Comparison of ENCODE assay signal across 11 cellular contexts in the genomic region with DNA sequence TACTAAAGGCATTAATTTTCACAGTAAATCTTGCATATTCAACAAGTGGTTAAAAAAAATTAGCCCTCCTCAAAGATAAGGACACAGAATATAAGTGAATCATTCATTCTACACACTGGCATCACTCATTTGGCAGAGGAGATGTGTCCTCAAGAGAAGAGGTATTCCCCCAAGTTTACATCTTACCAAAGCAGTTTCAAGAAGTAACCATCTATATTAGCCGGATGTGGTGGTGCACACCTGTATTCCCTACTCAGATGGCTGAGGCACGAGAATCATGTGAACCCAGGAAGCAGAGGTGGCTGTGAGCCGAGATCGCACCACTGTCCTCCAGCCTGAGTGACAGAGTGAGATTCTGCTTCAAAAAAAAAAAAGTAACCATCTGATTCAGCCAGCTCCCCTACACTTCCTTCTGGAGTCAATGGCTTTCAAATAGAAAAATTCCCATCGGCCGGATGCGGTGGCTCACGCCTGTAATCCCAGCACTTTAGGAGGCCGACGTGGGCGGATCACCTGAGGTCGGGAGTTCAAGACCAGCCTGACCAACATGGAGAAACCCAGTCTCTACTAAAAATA. TPM values are rescaled to one million over a fixed set of nuclear protein-coding genes. Genes with fewer than 3 reads are reported as not detected.
DNase-seq lines count a peak whose midpoint lies in the region; ATAC-seq and TF ChIP-seq lines count a peak whose summit lies in the region.
"Had no signal": no experiment of that assay in that cellular context is flagged by ENCODE, and none has a peak within 500 bp of the region (broad histone marks: within the 10 kb centered on the region; RNA-seq: fewer than 3 reads in every experiment).

No MANE protein-coding gene starts in this region.

- peak; percentile 67 for ATAC-seq in GM18498 (IDR thresholded peaks at IDR 0.05; ENCODE audit: unreplicated experiment)
- ATAC-seq in GM21515 (IDR thresholded peaks at IDR 0.05; ENCODE audit: unreplicated experiment): peak; percentile 54
- peak; percentile 40 for ATAC-seq in HG03439 (IDR thresholded peaks at IDR 0.05; ENCODE audit: unreplicated experiment)
- ATAC-seq in right lobe of liver: peak; percentile 50 to 65 (median 57)
- ATAC-seq: esophagus mucosa had no signal

- H3K79me1 ChIP-seq in neuronal stem cell (ENCODE audit: low read depth, low read length): peaks cover 2% of the 10 kb centered on the region

- no peak overlapping the region for H2BK12ac ChIP-seq in neuronal stem cell (ENCODE audit: low read length)

- H3K4me1 ChIP-seq in right lobe of liver (peaks cover 0 to 55% (median 10%) of the 10 kb centered on the region in 4 donors), neuronal stem cell (ENCODE audit: control insufficient read depth in 2 of 2, insufficient read depth in 1 of 2, low read depth in 1 of 2, low read length in 2 of 2) (no peaks in the 10 kb centered on the region)

- no peak overlapping the region for H3K23ac ChIP-seq in neuronal stem cell (ENCODE audit: low read depth, low read length, poor library complexity)

- 19% methylated on average over 12 of the region's 12 CpGs for WGBS in right lobe of liver (ENCODE audit: insufficient coverage, low coverage, low lambda C conversion rate, missing lambda C conversion rate)
- WGBS in neuronal stem cell (ENCODE audit: extremely low coverage in 2 of 2, insufficient read length in 2 of 2, insufficient replicate concordance in 1 of 2), 2 donors: no CpG with 5 or more reads among the region's 12 CpGs

- no peak overlapping the region for H3K18ac ChIP-seq in neuronal stem cell (ENCODE audit: low read length)

- no peak overlapping the region for H3K14ac ChIP-seq in neuronal stem cell (ENCODE audit: low read length)

- H2AK5ac ChIP-seq in neuronal stem cell (ENCODE audit: low read depth, low read length): no peak overlapping the region

- H4K91ac ChIP-seq in neuronal stem cell (ENCODE audit: low read depth, low read length, poor library complexity): no peak overlapping the region

- no peak for TF ChIP-seq CTCF in right lobe of liver (IDR thresholded peaks at IDR 0.05)

- TF ChIP-seq POLR2A in right lobe of liver (IDR thresholded peaks at IDR 0.05): no peak

- H2AFZ ChIP-seq in neuronal stem cell (ENCODE audit: low read length): no peak overlapping the region

- DNase-seq in right lobe of liver (peak in 2 of 3 donors; percentile 47 to 64), neuronal stem cell (ENCODE audit: low spot score) (no peak), SIG-M5 treated with dmso at 0.1 percent for 504 hours (lab: John Stamatoyannopoulos, UW; ENCODE audit: unreplicated experiment) (no peak), SW 1271 (lab: John Stamatoyannopoulos, UW) (no peak), DMS114 treated with DMSO at 0.1 percent for 48 hours (lab: John Stamatoyannopoulos, UW; ENCODE audit: unreplicated experiment) (no peak)
- DNase-seq: activated B cell treated with CpG ODN at 0.5 μM for 24 hours, DMS79 had no signal

- H3K4ac ChIP-seq in neuronal stem cell (ENCODE audit: low read length): no peak overlapping the region

- peak overlapping the region; percentile 79 to 90 (median 88) for H3K27ac ChIP-seq in right lobe of liver
- no peak overlapping the region for H3K27ac ChIP-seq in neuronal stem cell (replicated peaks; ENCODE audit: low read length)

- H3K4me2 ChIP-seq in neuronal stem cell (ENCODE audit: insufficient read depth, low read length, poor library complexity, severe bottlenecking): no peak overlapping the region

- H3K9me3 ChIP-seq in right lobe of liver (no peaks in the 10 kb centered on the region), neuronal stem cell (replicated peaks in 1 of 2; ENCODE audit: control insufficient read depth in 2 of 2, insufficient read depth in 1 of 2, low read depth in 1 of 2, low read length in 2 of 2) (no peaks in the 10 kb centered on the region)

- intact Hi-C loops in right lobe of liver (cut with DNase I): no loop called here

- no peak overlapping the region for H2BK15ac ChIP-seq in neuronal stem cell (ENCODE audit: low read length)

- H3K36me3 ChIP-seq in right lobe of liver (no peaks in the 10 kb centered on the region), neuronal stem cell (replicated peaks in 1 of 2; ENCODE audit: control insufficient read depth in 2 of 2, insufficient read depth in 2 of 2, low read length in 2 of 2) (peaks cover 0 to 3% of the 10 kb centered on the region in 2 donors)

- H3K27me3 ChIP-seq in right lobe of liver: no peaks in the 10 kb centered on the region
- H3K27me3 ChIP-seq in neuronal stem cell (ENCODE audit: control insufficient read depth in 3 of 3, insufficient read depth in 3 of 3, low read depth in 1 of 3, low read length in 3 of 3): no peaks in the 10 kb centered on the region

- no peak overlapping the region for H2BK120ac ChIP-seq in neuronal stem cell (ENCODE audit: low read depth, low read length)

- H3K4me3 ChIP-seq in right lobe of liver (peak overlapping the region; percentile 0 to 23 (median 6)), neuronal stem cell (ENCODE audit: low read length in 2 of 2) (no peak overlapping the region)

- no peak overlapping the region for H4K8ac ChIP-seq in neuronal stem cell (ENCODE audit: low read depth, low read length)

- no peak overlapping the region for H3K9ac ChIP-seq in neuronal stem cell (ENCODE audit: low read depth, low read length, poor library complexity)

- H2BK5ac ChIP-seq in neuronal stem cell (ENCODE audit: low read length): no peak overlapping the region

RNA-seq across cellular contexts. Expression of gene RAF1, which starts 15.4 kb away (rescaled TPM):
- 10 to 100 TPM; 55.7 to 72.8 (median 60.4) TPM for total RNA-seq in right lobe of liver
- 74.1 TPM for polyA plus RNA-seq in neuronal stem cell (2013, experiment 1 of 2)
- 73.6 TPM for polyA plus RNA-seq in neuronal stem cell (2013, experiment 2 of 2)

Comparison
In these comparisons a context has a peak if more than half of its experiments do, and no peak if none do; other contexts are left out.
1. DNase-seq: peak in right lobe of liver (2 of 3); none in neuronal stem cell (single experiment), SIG-M5 treated with dmso at 0.1 percent for 504 hours (single experiment), SW 1271 (0 of 2) and DMS114 treated with DMSO at 0.1 percent for 48 hours (single experiment).
2. H3K4me3 ChIP-seq: peak in right lobe of liver (3 of 3); none in neuronal stem cell (0 of 2).
3. Peak in every context shown above with its lines, with median percentiles within 50 percentile points of each other: ATAC-seq.